Comparison of ENCODE assay signal across 11 cellular contexts in genomic region chr19:28416245-28416644, GRCh38.
"Had no signal": no experiment of that assay in that cellular context is flagged by ENCODE, and none has a peak within 500 bp of the region (broad histone marks: within the 10 kb centered on the region; RNA-seq: fewer than 3 reads in every experiment).

No MANE protein-coding gene starts in this region.

- H3K4me1 ChIP-seq: HAP-1 had no signal

- FAIRE-seq: H1, H54 had no signal

- H3K9me3 ChIP-seq: HAP-1 had no signal

- H3K36me3 ChIP-seq: HAP-1 had no signal

- H3K4me2 ChIP-seq: GM23338 had no signal

- H3K27ac ChIP-seq: GM23248 had no signal

- H3K4me3 ChIP-seq: GM23248, GM23338, HAP-1 had no signal

- ATAC-seq: GM23338, HCT116 had no signal

- DNase-seq: GM23248, GOT3, H7, H9, HCEC 1CT, HFFc6 had no signal
